In the genomic region with DNA sequence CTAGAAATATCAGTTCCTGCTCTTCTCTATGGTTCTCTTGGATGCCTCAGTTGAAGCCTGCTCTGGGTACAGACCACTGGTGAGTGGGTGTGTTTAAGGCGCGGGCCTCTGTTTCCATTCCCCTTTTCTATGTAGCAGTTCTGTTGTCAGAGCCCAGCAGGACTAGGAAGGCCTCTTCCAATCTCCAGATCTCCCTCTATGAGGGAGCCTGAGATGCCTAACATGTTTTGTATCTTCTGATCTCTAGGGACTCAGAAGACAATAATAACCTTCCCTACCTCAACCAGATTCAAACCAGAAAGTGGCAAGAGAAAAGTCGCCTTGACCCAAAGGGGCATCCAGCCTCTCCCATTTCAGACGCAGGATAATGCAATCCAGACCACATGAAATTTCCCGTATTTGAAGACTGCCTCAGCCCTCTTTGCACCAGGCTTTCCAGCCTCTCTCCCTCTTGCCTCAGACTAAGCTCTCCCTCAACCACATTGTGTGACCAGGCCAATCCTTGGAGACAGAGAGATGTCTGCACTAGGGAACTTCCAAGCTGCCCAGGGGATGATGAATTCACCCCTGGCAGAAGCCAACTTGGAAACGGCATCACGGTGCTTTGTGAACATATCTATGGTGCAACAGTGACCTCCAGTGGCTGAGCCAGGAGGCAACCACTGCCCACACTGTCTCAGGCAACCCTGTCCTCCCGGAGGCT, we compare ENCODE assay signal across 8 cellular contexts.
DNase-seq lines count a peak whose midpoint lies in the region; ATAC-seq, FAIRE-seq and TF ChIP-seq lines count a peak whose summit lies in the region.

No MANE protein-coding gene starts in this region.

- H2BK120ac ChIP-seq in mesendoderm (ENCODE audit: low read depth, low read length) = no peak overlapping the region

- no peak overlapping the region for H3K27ac ChIP-seq in endothelial cell of umbilical vein (ENCODE audit: insufficient read depth, low read depth, low read length)
- H3K27ac ChIP-seq in mesendoderm (ENCODE audit: low read depth, low read length) = no peak overlapping the region

- no peak overlapping the region for H2AFZ ChIP-seq in endothelial cell of umbilical vein (ENCODE audit: low read depth, low read length)

- CTCF ChIA-PET in endothelial cell of umbilical vein (lab: Charles Lee) = interaction anchor here (0.5 to 6.3 kb wide), 36 partner anchors 8 to 1257 kb away, joined by 3 to 119 read pairs (median 3); no protein-coding TSS in a partner anchor

- no TSS peak for BruUV-seq in endothelial cell of umbilical vein (replicated peaks; lab: Mats Ljungman, UMichigan)

- H4K8ac ChIP-seq in mesendoderm (ENCODE audit: low read depth, low read length) = no peak overlapping the region

- no peaks in the 10 kb centered on the region for H4K20me1 ChIP-seq in endothelial cell of umbilical vein (replicated peaks; ENCODE audit: control insufficient read depth, extremely low read depth, insufficient read depth, low read length)

- H3K27me3 ChIP-seq in endothelial cell of umbilical vein (ENCODE audit: control insufficient read depth in 2 of 2, insufficient read depth in 2 of 2, low read length in 2 of 2) (peaks cover 2 to 6% of the 10 kb centered on the region in 2 experiments), mesendoderm (ENCODE audit: insufficient read depth, low read length, poor library complexity) (no peaks in the 10 kb centered on the region)

- H4K5ac ChIP-seq in mesendoderm (ENCODE audit: low read length) = no peak overlapping the region

- POLR2A ChIA-PET in endothelial cell of umbilical vein (lab: Charles Lee) = interaction anchor here (0.6 kb wide), 1 partner anchor 81 kb away, joined by 3 read pairs; no protein-coding TSS in a partner anchor

- no peak overlapping the region for H2BK15ac ChIP-seq in mesendoderm (replicated peaks; ENCODE audit: low read depth)

- H3K79me2 ChIP-seq in endothelial cell of umbilical vein (ENCODE audit: control insufficient read depth, insufficient read depth, low read length) = no peaks in the 10 kb centered on the region
- no peaks in the 10 kb centered on the region for H3K79me2 ChIP-seq in mesendoderm (ENCODE audit: control insufficient read depth, insufficient read depth, low read length)

- H3K4me1 ChIP-seq in endothelial cell of umbilical vein (ENCODE audit: control insufficient read depth, extremely low read depth, insufficient read depth, low read length) (no peaks in the 10 kb centered on the region), mesendoderm (ENCODE audit: control insufficient read depth, low read depth, low read length) (no peaks in the 10 kb centered on the region)

- H3K4me3 ChIP-seq in endothelial cell of umbilical vein (replicated peaks in 1 of 3; ENCODE audit: insufficient read depth in 1 of 3, low read depth in 1 of 3, low read length in 3 of 3) (no peak overlapping the region), mesendoderm (ENCODE audit: low read length) (no peak overlapping the region)

- FAIRE-seq in A204.1 (lab: Jason Lieb, UNC) (peak; percentile 93), GM12892 (lab: Jason Lieb, UNC) (peak; percentile 88), endothelial cell of umbilical vein (lab: Jason Lieb, UNC) (peak; percentile 89)

- no peaks in the 10 kb centered on the region for H3K79me1 ChIP-seq in mesendoderm (ENCODE audit: low read length)

- H3K36me3 ChIP-seq in endothelial cell of umbilical vein (ENCODE audit: control insufficient read depth in 2 of 2, extremely low read depth in 1 of 2, insufficient read depth in 2 of 2, low read length in 2 of 2) = no peaks in the 10 kb centered on the region
- no peaks in the 10 kb centered on the region for H3K36me3 ChIP-seq in mesendoderm (ENCODE audit: control insufficient read depth, insufficient read depth, low read length)

- H3K56ac ChIP-seq in mesendoderm (ENCODE audit: low read length) = no peak overlapping the region

- H3K4ac ChIP-seq in mesendoderm (ENCODE audit: low read depth, low read length) = no peak overlapping the region

- H2BK5ac ChIP-seq in mesendoderm (ENCODE audit: low read length) = no peak overlapping the region

- peak; percentile 83 to 84 for TF ChIP-seq CTCF in endothelial cell of umbilical vein (IDR thresholded peaks at IDR 0.05; ENCODE audit: extremely low read depth in 1 of 2, insufficient read depth in 1 of 2, low read depth in 1 of 2, low read length in 2 of 2)

- no peak overlapping the region for H3K23ac ChIP-seq in mesendoderm (ENCODE audit: low read length)

- H2AK5ac ChIP-seq in mesendoderm (ENCODE audit: low read length) = no peak overlapping the region

- H3K9ac ChIP-seq in endothelial cell of umbilical vein (replicated peaks; ENCODE audit: extremely low read depth, insufficient read depth, low read length) (no peak overlapping the region), mesendoderm (ENCODE audit: low read length) (no peak overlapping the region)

- no peak for TF ChIP-seq POLR2A in GM12892 (IDR thresholded peaks at IDR 0.05; ENCODE audit: low read depth, low read length)
- TF ChIP-seq POLR2A in endothelial cell of umbilical vein (IDR thresholded peaks at IDR 0.05; ENCODE audit: low read depth, low read length) = no peak

- H3K4me2 ChIP-seq in endothelial cell of umbilical vein (ENCODE audit: insufficient read depth, low read length) = no peak overlapping the region
- no peak overlapping the region for H3K4me2 ChIP-seq in mesendoderm (ENCODE audit: low read length)

- no peaks in the 10 kb centered on the region for H3K9me1 ChIP-seq in endothelial cell of umbilical vein (replicated peaks; ENCODE audit: control insufficient read depth, extremely low read depth, insufficient read depth, low read length)

- peak; percentile 93 for ATAC-seq in HG03354 (IDR thresholded peaks at IDR 0.05; ENCODE audit: poor library complexity, severe bottlenecking, unreplicated experiment)

- dilution Hi-C loops in endothelial cell of umbilical vein (cut with MboI; ENCODE audit: extremely low pct_ligation_motif_present, low sequenced_read_pairs) = no loop called here

- no peaks in the 10 kb centered on the region for H3K9me3 ChIP-seq in endothelial cell of umbilical vein (replicated peaks; ENCODE audit: control insufficient read depth, insufficient read depth, low read length)

- intact Hi-C loops in endothelial cell of umbilical vein (cut with micrococcal nuclease) = loop anchor here (1.0 to 5.0 kb wide), 7 partner anchors 290 to 1256 kb away; no protein-coding TSS in a partner anchor

- peak; percentile 22 for DNase-seq in GM12892 (ENCODE audit: insufficient read length)
- DNase-seq in NCI-H526 (lab: John Stamatoyannopoulos, UW) = peak; percentile 55 to 89
- peak; percentile 52 to 67 for DNase-seq in activated CD4-positive, alpha-beta T cell treated with anti-CD3 and anti-CD28 coated beads, Interleukin-2, amount 50 U/mL, for 48 hours
- DNase-seq in endothelial cell of umbilical vein (ENCODE audit: low read depth, low spot score) = peak; percentile 77
- peak; percentile 80 for DNase-seq in mesendoderm
- DNase-seq in stimulated activated CD8-positive, alpha-beta memory T cell treated with anti-CD3 and anti-CD28 coated beads, Interleukin-7, amount 100 ng/mL, for 24 hours (ENCODE audit: low read depth) = peak; percentile 5

- no CpG with 5 or more reads among the region's 8 CpGs for WGBS in mesendoderm (ENCODE audit: extremely low coverage, insufficient coverage, low lambda C conversion rate)

- H3K18ac ChIP-seq in mesendoderm (ENCODE audit: low read length) = no peak overlapping the region

TF ChIP-seq in endothelial cell of umbilical vein, 7 proteins besides CTCF, POLR2A, EP300 and RAD21:
- TF ChIP-seq EZH2 (IDR thresholded peaks at IDR 0.05; ENCODE audit: borderline replicate concordance, low read depth, low read length, severe bottlenecking) (no peak), MYC (IDR thresholded peaks at IDR 0.05; ENCODE audit: low read depth, low read length) (no peak), JUN (IDR thresholded peaks at IDR 0.05; ENCODE audit: borderline replicate concordance, insufficient read depth, insufficient read length, low read depth) (no peak), POLR2AphosphoS5 (IDR thresholded peaks at IDR 0.05; ENCODE audit: insufficient read depth, low read depth, low read length) (no peak), FOS (IDR thresholded peaks at IDR 0.05; ENCODE audit: borderline replicate concordance, insufficient read depth, low read length) (no peak), GATA2 (IDR thresholded peaks at IDR 0.05; ENCODE audit: insufficient read depth, insufficient read length, low read depth, low read length) (no peak)
- TF ChIP-seq, protein P1, sequence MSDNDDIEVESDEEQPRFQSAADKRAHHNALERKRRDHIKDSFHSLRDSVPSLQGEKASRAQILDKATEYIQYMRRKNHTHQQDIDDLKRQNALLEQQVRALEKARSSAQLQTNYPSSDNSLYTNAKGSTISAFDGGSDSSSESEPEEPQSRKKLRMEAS (IDR thresholded peaks at IDR 0.05; ENCODE audit: insufficient read depth, insufficient read length) = no peak

Comparison
In these comparisons a context has a peak if more than half of its experiments do, and no peak if none do; other contexts are left out.
1. DNase-seq: peak in every context shown above with its lines; median percentile 80 in mesendoderm; 77 in endothelial cell of umbilical vein; 72 in NCI-H526; 60 in activated CD4-positive, alpha-beta T cell treated with anti-CD3 and anti-CD28 coated beads, Interleukin-2, amount 50 U/mL, for 48 hours; 22 in GM12892; 5 in stimulated activated CD8-positive, alpha-beta memory T cell treated with anti-CD3 and anti-CD28 coated beads, Interleukin-7, amount 100 ng/mL, for 24 hours.